11 cellular contexts compared by ENCODE assay signal in genomic region chr17:2243953-2244352, GRCh38. TPM values are rescaled to one million over a fixed set of nuclear protein-coding genes. Genes with fewer than 3 reads are reported as not detected.
DNase-seq lines count a peak whose midpoint lies in the region; ATAC-seq and TF ChIP-seq lines count a peak whose summit lies in the region.
"Had no signal": no experiment of that assay in that cellular context is flagged by ENCODE, and none has a peak within 500 bp of the region (broad histone marks: within the 10 kb centered on the region; RNA-seq: fewer than 3 reads in every experiment).

No MANE protein-coding gene starts in this region.

- H3K27me3 ChIP-seq in breast epithelium (no peaks in the 10 kb centered on the region), muscle layer of duodenum (ENCODE audit: low read depth, low read length) (no peaks in the 10 kb centered on the region), transverse colon (no peaks in the 10 kb centered on the region)
- H3K27me3 ChIP-seq: neural progenitor cell had no signal

- no peak for TF ChIP-seq POLR2A in breast epithelium (IDR thresholded peaks at IDR 0.05)
- TF ChIP-seq POLR2A in transverse colon (IDR thresholded peaks at IDR 0.05) = no peak

- intact Hi-C loops in breast epithelium (cut with DNase I; ENCODE audit: low total_unique reads) = loop anchor here (5.0 kb wide), 1 partner anchor 187 kb away; the partner anchor contains the start of gene HIC1
- intact Hi-C loops in transverse colon (cut with DNase I; ENCODE audit: low total_unique reads) = loop anchor here (1.0 to 10.0 kb wide), 2 partner anchors 79 to 189 kb away; partner anchors contain the start of gene HIC1

- no peak for ATAC-seq in activated T-cell treated with anti-CD3 and anti-CD28 coated beads, Interleukin-2, amount 50 U/mL, for 72 hours (replicated peaks in 1 of 2)

- H3K36me3 Mint-ChIP-seq in activated T-cell treated with anti-CD3 and anti-CD28 coated beads, Interleukin-2, amount 50 U/mL, for 72 hours (ENCODE audit: insufficient read depth in 2 of 2) = peaks cover 4 to 25% of the 10 kb centered on the region in 2 donors

- in situ Hi-C loops in transverse colon (cut with MboI; ENCODE audit: low pct_ligation_motif_present in 1 of 4, low pct_unique_long_range_greater_than_20kb in 1 of 4, low sequenced_read_pairs in 3 of 4) (loop anchor here in 3 of 4 donors (5.0 to 10.0 kb wide), 2 partner anchors 177 to 179 kb away; no protein-coding TSS in a partner anchor), ACHN (cut with HindIII; ENCODE audit: low pct_ligation_motif_present, low pct_unique_long_range_greater_than_20kb, low sequenced_read_pairs) (no loop called here)

- no peak for DNase-seq in activated T-cell treated with anti-CD3 and anti-CD28 coated beads, Interleukin-2, amount 50 U/mL, for 72 hours
- DNase-seq in activated T-cell treated with anti-CD3 and anti-CD28 coated beads, Interleukin-2, amount 50 U/mL, for 48 hours = no peak
- DNase-seq in breast epithelium (ENCODE audit: low spot score in 2 of 2) = no peak
- no peak for DNase-seq in transverse colon
- no peak for DNase-seq in HT-29 (ENCODE audit: low spot score)
- DNase-seq in activated naive CD4-positive, alpha-beta T cell treated with Interleukin-2 at 50 U/mL for 16 hours = no peak
- no peak for DNase-seq in ACHN
- DNase-seq: NCI-H1436 treated with DMSO at 0.1 percent for 48 hours; stimulated activated CD4-positive, alpha-beta T cell treated with anti-CD3 and anti-CD28 coated beads, Interleukin-2, amount 100 ng/mL, for 24 hours had no signal

- H3K27ac Mint-ChIP-seq in activated T-cell treated with anti-CD3 and anti-CD28 coated beads, Interleukin-2, amount 50 U/mL, for 72 hours = peak overlapping the region; percentile 80
- H3K27ac Mint-ChIP-seq: neural progenitor cell had no signal

- TF ChIP-seq EP300 in transverse colon (IDR thresholded peaks at IDR 0.05; ENCODE audit: low read depth) = no peak

- peaks cover 80% of the 10 kb centered on the region for H3K4me1 Mint-ChIP-seq in activated T-cell treated with anti-CD3 and anti-CD28 coated beads, Interleukin-2, amount 50 U/mL, for 72 hours (ENCODE audit: low read depth)

- H3K27ac ChIP-seq in breast epithelium (peak overlapping the region; percentile 68 to 69), muscle layer of duodenum (ENCODE audit: low read length) (peak overlapping the region; percentile 70), transverse colon (peak overlapping the region; percentile 52 to 74 (median 72))
- H3K27ac ChIP-seq: neural progenitor cell had no signal

- no peaks in the 10 kb centered on the region for H3K9me3 ChIP-seq in breast epithelium
- H3K9me3 ChIP-seq in muscle layer of duodenum (ENCODE audit: control insufficient read depth in 1 of 2, low read length in 2 of 2) = no peaks in the 10 kb centered on the region
- no peaks in the 10 kb centered on the region for H3K9me3 ChIP-seq in transverse colon

- 89 to 92% methylated on average over 5 of the region's 5 CpGs for WGBS in transverse colon (ENCODE audit: low coverage in 1 of 2), 2 donors

- H3K4me1 ChIP-seq in breast epithelium (no peaks in the 10 kb centered on the region), muscle layer of duodenum (ENCODE audit: control insufficient read depth in 1 of 2, insufficient read depth in 2 of 2, low read length in 2 of 2) (peaks cover 0 to 5% of the 10 kb centered on the region in 2 donors), transverse colon (peaks cover 3 to 27% (median 6%) of the 10 kb centered on the region in 4 donors)

- H3K4me3 Mint-ChIP-seq in activated T-cell treated with anti-CD3 and anti-CD28 coated beads, Interleukin-2, amount 50 U/mL, for 72 hours = no peak overlapping the region
- H3K4me3 Mint-ChIP-seq: neural progenitor cell had no signal

- H3K36me3 ChIP-seq in breast epithelium (no peaks in the 10 kb centered on the region), muscle layer of duodenum (ENCODE audit: control insufficient read depth in 1 of 2, insufficient read depth in 2 of 2, low read length in 2 of 2) (peaks cover 0 to 12% of the 10 kb centered on the region in 2 donors), transverse colon (peaks cover 0 to 6% (median 0%) of the 10 kb centered on the region in 4 donors)

- H3K4me3 ChIP-seq in breast epithelium (no peak overlapping the region), muscle layer of duodenum (ENCODE audit: low read depth in 1 of 2, low read length in 2 of 2) (no peak overlapping the region), transverse colon (no peak overlapping the region)
- H3K4me3 ChIP-seq: neural progenitor cell had no signal

- no peaks in the 10 kb centered on the region for H3K9me3 Mint-ChIP-seq in activated T-cell treated with anti-CD3 and anti-CD28 coated beads, Interleukin-2, amount 50 U/mL, for 72 hours
- H3K9me3 Mint-ChIP-seq: neural progenitor cell had no signal

- TF ChIP-seq CTCF in breast epithelium (IDR thresholded peaks at IDR 0.05) = no peak
- TF ChIP-seq CTCF in transverse colon (IDR thresholded peaks at IDR 0.05) = no peak

- no peaks in the 10 kb centered on the region for H3K27me3 Mint-ChIP-seq in activated T-cell treated with anti-CD3 and anti-CD28 coated beads, Interleukin-2, amount 50 U/mL, for 72 hours (ENCODE audit: low read depth)

RNA-seq across cellular contexts. Expression of gene SMG6, which starts 59.6 kb away (rescaled TPM):
- 10 to 100 TPM; 47.3 to 54.1 TPM for total RNA-seq in activated T-cell treated with anti-CD3 and anti-CD28 coated beads, Interleukin-2, amount 50 U/mL, for 72 hours
- total RNA-seq in breast epithelium (10 to 100 TPM; 24.9 to 29.3 (median 29.0) TPM), transverse colon (100 to 1,000 TPM in 1 of 4 donors, 10 to 100 TPM in 3; 28.6 to 112 (median 39.1) TPM)
- 14.9 and 17.5 TPM in 2 replicates for total RNA-seq in HT-29 (2014; rRNA removed; shearing (Covaris generic))

RNA-seq across cellular contexts. Expression of gene SRR, which starts 59.8 kb away (rescaled TPM):
- total RNA-seq in activated T-cell treated with anti-CD3 and anti-CD28 coated beads, Interleukin-2, amount 50 U/mL, for 72 hours = 10 to 100 TPM; 20.9 to 26.8 TPM
- 10 to 100 TPM in 2 of 3 donors, 1 to 10 TPM in 1; 9.7 to 13.3 (median 10.2) TPM for total RNA-seq in breast epithelium
- 10 to 100 TPM in 2 of 4 donors, under 1 TPM in 1, not detected in 1; 0.40 to 23.1 (median 12.1) TPM for total RNA-seq in transverse colon
- total RNA-seq in HT-29 (2014; rRNA removed; shearing (Covaris generic)) = 1.2 and 5.8 TPM in 2 replicates
